In the genomic region with DNA sequence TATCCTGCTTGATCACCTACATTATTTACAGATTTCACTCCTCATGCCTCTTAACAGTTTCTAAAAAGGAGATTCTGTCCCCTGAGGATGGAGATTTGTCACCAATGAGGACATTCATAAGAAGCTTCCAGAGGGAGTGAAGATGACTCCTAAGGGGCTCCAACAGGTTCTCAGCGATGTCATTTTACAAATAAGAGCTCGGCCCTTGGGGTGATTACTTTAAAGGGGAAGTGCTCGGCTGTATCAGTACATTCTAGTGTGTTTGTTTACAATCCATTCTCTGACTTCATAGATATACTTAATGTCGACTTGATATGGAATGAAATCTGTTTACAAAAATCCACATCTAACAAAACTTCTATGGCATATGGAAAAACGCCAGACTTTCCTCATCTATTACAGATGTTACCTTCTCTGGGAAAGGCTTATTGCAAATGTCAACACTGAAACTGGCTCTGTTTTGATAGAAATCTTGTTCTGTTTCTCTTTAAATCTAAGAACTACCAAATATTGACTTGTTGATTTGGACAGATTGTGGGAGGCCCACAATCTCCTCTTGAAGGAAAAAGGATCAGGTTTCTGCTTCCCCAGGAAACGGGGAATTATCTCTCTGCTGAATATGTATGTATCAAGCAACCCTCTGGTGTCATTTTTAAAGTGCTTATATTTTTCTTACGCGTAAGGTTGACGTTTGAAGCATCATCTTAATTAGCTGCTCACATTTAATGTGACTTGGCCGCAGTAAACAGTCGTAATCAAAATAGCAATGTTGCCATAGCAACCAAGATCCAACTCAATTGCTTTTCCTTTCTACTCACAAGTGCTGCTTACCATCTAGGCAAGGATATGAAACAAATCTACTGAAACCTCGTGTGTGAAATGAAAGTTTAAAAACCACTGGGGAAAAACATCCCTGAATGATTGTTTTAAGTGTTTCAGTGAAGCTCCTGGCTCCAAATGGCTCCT, we compare ENCODE assay signal across 10 cellular contexts.
A peak's percentile ranks its signal among the peaks of the same experiment; 100 is the strongest.
DNase-seq lines count a peak whose midpoint lies in the region; ATAC-seq and TF ChIP-seq lines count a peak whose summit lies in the region.
"Had no signal": no experiment of that assay in that cellular context is flagged by ENCODE, and none has a peak within 500 bp of the region (broad histone marks: within the 10 kb centered on the region; RNA-seq: fewer than 3 reads in every experiment).

No MANE protein-coding gene starts in this region.

- H3K9me3 ChIP-seq in H9 (ENCODE audit: control insufficient read depth, low read depth, low read length) (no peaks in the 10 kb centered on the region), skeletal muscle tissue (ENCODE audit: control insufficient read depth in 3 of 3, low read length in 3 of 3) (no peaks in the 10 kb centered on the region)
- H3K9me3 ChIP-seq in effector memory CD4-positive, alpha-beta T cell (ENCODE audit: control insufficient read depth, low read length), result no peaks in the 10 kb centered on the region
- H3K9me3 ChIP-seq: SJSA1 had no signal

- peak overlapping the region; percentile 63 for H3T11ph ChIP-seq in H9 (ENCODE audit: low read length)

- no peaks in the 10 kb centered on the region for H3K27me3 Mint-ChIP-seq in H9 (ENCODE audit: low read depth)
- H3K27me3 Mint-ChIP-seq: activated naive CD4-positive, alpha-beta T cell treated with anti-CD3 and anti-CD28 coated beads, Interleukin-2, amount 50 U/mL, for 24 hours had no signal

- H3K27me3 ChIP-seq in H9 (ENCODE audit: insufficient read depth, low read length) (no peaks in the 10 kb centered on the region), skeletal muscle tissue (ENCODE audit: control insufficient read depth in 3 of 3, insufficient read depth in 3 of 3, low read length in 3 of 3) (no peaks in the 10 kb centered on the region)
- H3K27me3 ChIP-seq in effector memory CD4-positive, alpha-beta T cell (replicated peaks; ENCODE audit: control insufficient read depth, insufficient read depth, low read length, poor library complexity, severe bottlenecking), result no peaks in the 10 kb centered on the region

- no peak for TF ChIP-seq CTCF in H9 (conservative IDR thresholded peaks at IDR 0.05)

- no peak overlapping the region for H4K5ac ChIP-seq in H9 (ENCODE audit: insufficient read length, low read depth, low read length)

- H3K56ac ChIP-seq in H9 (ENCODE audit: insufficient read length, low read depth, low read length), result no peak overlapping the region

- no peak overlapping the region; a peak in 2 of 7 replicates for H3K27ac Mint-ChIP-seq in H9
- H3K27ac Mint-ChIP-seq: activated naive CD4-positive, alpha-beta T cell treated with anti-CD3 and anti-CD28 coated beads, Interleukin-2, amount 50 U/mL, for 24 hours had no signal

- no peak overlapping the region for H4K8ac ChIP-seq in H9 (replicated peaks; ENCODE audit: insufficient read length, low read depth, low read length)

- no peak overlapping the region for H3K4ac ChIP-seq in H9 (ENCODE audit: low read depth, low read length)

- H3K14ac ChIP-seq in H9 (ENCODE audit: insufficient read depth, low read length), result no peak overlapping the region; the same call in 1 of the 2 replicates

- no peaks in the 10 kb centered on the region for H3K9me3 Mint-ChIP-seq in H9
- H3K9me3 Mint-ChIP-seq: activated naive CD4-positive, alpha-beta T cell treated with anti-CD3 and anti-CD28 coated beads, Interleukin-2, amount 50 U/mL, for 24 hours had no signal

- no peaks in the 10 kb centered on the region for H3K79me1 ChIP-seq in H9 (ENCODE audit: insufficient read depth, low read depth, low read length, poor library complexity, severe bottlenecking)

- no peak overlapping the region for H3K9ac ChIP-seq in H9 (ENCODE audit: extremely low read depth, insufficient read length, low read length)
- H3K9ac ChIP-seq in skeletal muscle tissue (ENCODE audit: low read depth in 1 of 3, low read length in 3 of 3), result peak overlapping the region in 1 of 3 donors; percentile 60

- H3K23me2 ChIP-seq in H9 (ENCODE audit: insufficient read length, low read depth, low read length, poor library complexity, severe bottlenecking), result no peaks in the 10 kb centered on the region

- H3K23ac ChIP-seq in H9 (ENCODE audit: insufficient read length, low read depth, low read length), result no peak overlapping the region

- no peak overlapping the region for H2AK5ac ChIP-seq in H9 (ENCODE audit: insufficient read length, low read length)

- no peaks in the 10 kb centered on the region for H4K20me1 ChIP-seq in H9 (ENCODE audit: control insufficient read depth, insufficient read depth, insufficient read length)

- H2BK12ac ChIP-seq in H9 (ENCODE audit: insufficient read length, low read depth, low read length), result no peak overlapping the region

- no peaks in the 10 kb centered on the region for H3K4me1 ChIP-seq in H9 (ENCODE audit: insufficient read depth, low read length)
- peaks cover 27% of the 10 kb centered on the region for H3K4me1 ChIP-seq in effector memory CD4-positive, alpha-beta T cell (ENCODE audit: control insufficient read depth, insufficient read depth, low read length, poor library complexity, severe bottlenecking)
- H3K4me1 ChIP-seq in skeletal muscle tissue (ENCODE audit: control insufficient read depth in 3 of 3, insufficient read depth in 3 of 3, low read length in 3 of 3), result peaks cover 5 to 10% (median 8%) of the 10 kb centered on the region in 3 donors

- no CpG with 5 or more reads among the region's 12 CpGs for WGBS in H9 (ENCODE audit: extremely low coverage, insufficient read length, low lambda C conversion rate)

- ATAC-seq in activated CD4-positive, CD25-positive, alpha-beta regulatory T cell treated with anti-CD3 and anti-CD28 coated beads, Interleukin-2, amount 50 U/mL, for 24 hours, result no peak
- ATAC-seq in GM18519 (IDR thresholded peaks at IDR 0.05; ENCODE audit: low FRiP score, unreplicated experiment) (no peak), GM18873 (IDR thresholded peaks at IDR 0.05; ENCODE audit: low FRiP score, unreplicated experiment) (no peak)

- H2BK20ac ChIP-seq in H9 (ENCODE audit: low read depth, low read length, poor library complexity, severe bottlenecking), result no peak overlapping the region

- H2AFZ ChIP-seq in H9 (ENCODE audit: low read length), result no peak overlapping the region

- H2BK5ac ChIP-seq in H9 (ENCODE audit: insufficient read length, low read length), result no peak overlapping the region

- DNase-seq in H9 (no peak), NCI-H524 (lab: John Stamatoyannopoulos, UW) (peak; percentile 61 to 84), SIG-M5 treated with dmso at 0.1 percent for 504 hours (lab: John Stamatoyannopoulos, UW; ENCODE audit: unreplicated experiment) (no peak)
- peak in 1 of 3 donors; percentile 20 for DNase-seq in effector memory CD4-positive, alpha-beta T cell

- H2BK120ac ChIP-seq in H9 (ENCODE audit: low read depth, low read length, poor library complexity, severe bottlenecking), result no peak overlapping the region

- H3K79me2 ChIP-seq in H9 (ENCODE audit: insufficient read depth, low read length), result no peaks in the 10 kb centered on the region

- H3K36me3 Mint-ChIP-seq in H9 (ENCODE audit: insufficient read depth in 1 of 3, low read depth in 3 of 3), result no peaks in the 10 kb centered on the region; a peak in 1 of 7 replicates

- no peak overlapping the region for H3K4me3 ChIP-seq in effector memory CD4-positive, alpha-beta T cell (ENCODE audit: insufficient read depth, low read depth, low read length, poor library complexity, severe bottlenecking)
- peak overlapping the region in 2 of 3 donors; percentile 29 to 41 for H3K4me3 ChIP-seq in skeletal muscle tissue (ENCODE audit: low read length in 3 of 3)
- H3K4me3 ChIP-seq: SJSA1 had no signal

- H3K18ac ChIP-seq in H9 (ENCODE audit: insufficient read length, low read depth, low read length), result no peak overlapping the region

- peaks cover 8 to 15% of the 10 kb centered on the region in 2 experiments for H3K4me1 Mint-ChIP-seq in H9

- no peak overlapping the region for H2BK15ac ChIP-seq in H9 (ENCODE audit: low read depth, low read length)

- no peaks in the 10 kb centered on the region for H3K36me3 ChIP-seq in effector memory CD4-positive, alpha-beta T cell (ENCODE audit: control insufficient read depth, insufficient read depth, low read length)
- no peaks in the 10 kb centered on the region for H3K36me3 ChIP-seq in skeletal muscle tissue (ENCODE audit: control insufficient read depth in 3 of 3, insufficient read depth in 3 of 3, low read length in 3 of 3)
- H3K36me3 ChIP-seq: SJSA1 had no signal

- H4K91ac ChIP-seq in H9 (ENCODE audit: insufficient read length, low read depth, low read length), result no peak overlapping the region

- H3K27ac ChIP-seq in H9 (ENCODE audit: insufficient read length, low read depth, low read length), result no peak overlapping the region
- peak overlapping the region; percentile 61 for H3K27ac ChIP-seq in effector memory CD4-positive, alpha-beta T cell (ENCODE audit: insufficient read depth, low read length, poor library complexity, severe bottlenecking)
- H3K27ac ChIP-seq in skeletal muscle tissue (ENCODE audit: low read depth, low read length), result no peak overlapping the region
- H3K27ac ChIP-seq: SJSA1 had no signal

- no peak overlapping the region for H3K4me2 ChIP-seq in H9 (ENCODE audit: insufficient read depth, insufficient read length, low read length)

- H3K4me3 Mint-ChIP-seq in H9, result no peak overlapping the region
- H3K4me3 Mint-ChIP-seq: activated naive CD4-positive, alpha-beta T cell treated with anti-CD3 and anti-CD28 coated beads, Interleukin-2, amount 50 U/mL, for 24 hours had no signal

Comparison
In these comparisons a context has a peak if more than half of its experiments do, and no peak if none do; other contexts are left out.
1. DNase-seq: peak in NCI-H524 (2 of 2); none in H9 (single experiment) and SIG-M5 treated with dmso at 0.1 percent for 504 hours (single experiment).